ENCODE assay signal across 9 cellular contexts in the genomic region with DNA sequence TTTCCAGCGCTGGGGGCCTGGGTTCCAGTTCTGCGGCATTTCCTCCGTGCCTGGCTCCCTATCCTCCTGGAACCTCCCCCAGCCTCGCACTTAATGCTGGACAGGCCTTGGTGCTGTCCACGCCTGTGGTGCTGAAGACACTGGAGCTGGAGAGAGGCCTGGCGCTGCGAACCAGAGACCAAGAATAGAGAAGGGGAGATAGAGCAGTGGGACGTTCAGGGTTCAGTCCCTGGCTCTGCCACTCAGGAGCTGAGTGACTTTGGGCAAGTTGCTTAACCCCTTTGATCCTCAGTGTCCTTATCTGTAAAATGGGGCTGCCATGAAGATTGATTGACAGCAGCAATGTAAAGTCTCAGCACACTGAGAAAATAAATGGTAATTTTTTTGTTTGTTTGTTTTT. TPM values are rescaled to one million over a fixed set of nuclear protein-coding genes. Genes with fewer than 3 reads are reported as not detected.
DNase-seq lines count a peak whose midpoint lies in the region; ATAC-seq and TF ChIP-seq lines count a peak whose summit lies in the region.
"Had no signal": no experiment of that assay in that cellular context is flagged by ENCODE, and none has a peak within 500 bp of the region (broad histone marks: within the 10 kb centered on the region; RNA-seq: fewer than 3 reads in every experiment).

No MANE protein-coding gene starts in this region.

- H3K23ac ChIP-seq in trophoblast cell (ENCODE audit: low read length): no peak overlapping the region

- H3K79me2 ChIP-seq in fibroblast of lung (ENCODE audit: control insufficient read depth, insufficient read depth, low read length): no peaks in the 10 kb centered on the region
- no peaks in the 10 kb centered on the region for H3K79me2 ChIP-seq in trophoblast cell (ENCODE audit: control insufficient read depth, insufficient read depth, low read length, poor library complexity)

- no peaks in the 10 kb centered on the region for H4K20me1 ChIP-seq in fibroblast of lung (ENCODE audit: control insufficient read depth, extremely low read depth, insufficient read depth, low read length)

- no CpG with 5 or more reads among the region's 8 CpGs for WGBS in trophoblast cell (ENCODE audit: extremely low coverage, insufficient coverage, insufficient read length)

- ATAC-seq in activated CD4-positive, alpha-beta T cell treated with anti-CD3 and anti-CD28 coated beads for 36 hours: no peak

- POLR2A ChIA-PET in activated CD4-positive, alpha-beta T cell treated with anti-CD3 and anti-CD28 coated beads for 36 hours (lab: Charles Lee): no interaction called here

- DNase-seq in activated CD4-positive, alpha-beta T cell treated with anti-CD3 and anti-CD28 coated beads for 36 hours: peak; percentile 52
- DNase-seq in activated CD4-positive, alpha-beta T cell treated with anti-CD3 and anti-CD28 coated beads, Interleukin-2, amount 50 U/mL, for 4 hours: no peak
- DNase-seq in fibroblast of lung (ENCODE audit: low read depth in 2 of 2) (peak; percentile 28 to 39), trophoblast cell (peak; percentile 45 to 72), NCI-H510A treated with DMSO at 0.1 percent for 48 hours (lab: John Stamatoyannopoulos, UW) (no peak), NCI-H748 treated with DMSO at 0.1 percent for 48 hours (lab: John Stamatoyannopoulos, UW) (no peak), dorsolateral prefrontal cortex (no peak)
- DNase-seq: small intestine had no signal

- no peak overlapping the region for H2AK5ac ChIP-seq in trophoblast cell (ENCODE audit: low read length)

- no peak overlapping the region for H4K8ac ChIP-seq in trophoblast cell (ENCODE audit: low read depth, low read length)

- H2BK120ac ChIP-seq in trophoblast cell (ENCODE audit: insufficient read depth, low read length, poor library complexity): no peak overlapping the region

- no peak overlapping the region for H3K9ac ChIP-seq in fibroblast of lung (ENCODE audit: insufficient read depth, low read length)
- no peak overlapping the region for H3K9ac ChIP-seq in trophoblast cell (ENCODE audit: low read length)

- H3K79me1 ChIP-seq in trophoblast cell (ENCODE audit: low read length): no peaks in the 10 kb centered on the region

- H3K4me3 ChIP-seq in fibroblast of lung (replicated peaks in 1 of 4; ENCODE audit: control extremely low read depth in 1 of 4, insufficient read depth in 1 of 4, low read depth in 3 of 4, low read length in 4 of 4): no peak overlapping the region
- no peak overlapping the region for H3K4me3 ChIP-seq in trophoblast cell (ENCODE audit: low read depth, low read length)
- no peak overlapping the region for H3K4me3 ChIP-seq in dorsolateral prefrontal cortex

- H3K18ac ChIP-seq in trophoblast cell (ENCODE audit: low read length): no peak overlapping the region

- H3K36me3 ChIP-seq in fibroblast of lung (ENCODE audit: control insufficient read depth, insufficient read depth, low read length) (no peaks in the 10 kb centered on the region), trophoblast cell (ENCODE audit: control insufficient read depth in 1 of 2, insufficient read depth in 2 of 2, low read length in 2 of 2) (peaks cover 2 to 5% of the 10 kb centered on the region in 2 experiments)

- H3K4ac ChIP-seq in trophoblast cell (ENCODE audit: low read depth, low read length): no peak overlapping the region

- no peak for TF ChIP-seq CTCF in fibroblast of lung (conservative IDR thresholded peaks at IDR 0.05 in 1 of 2, IDR thresholded peaks at IDR 0.05 in 1 of 2; ENCODE audit: low read depth in 1 of 2, low read length in 2 of 2)
- no peak for TF ChIP-seq CTCF in dorsolateral prefrontal cortex (IDR thresholded peaks at IDR 0.05 in 54 of 56, conservative IDR thresholded peaks at IDR 0.05 in 2 of 56; ENCODE audit: low read depth in 1 of 56, partially characterized antibody in 56 of 56)

- no peak overlapping the region for H4K12ac ChIP-seq in trophoblast cell (ENCODE audit: low read depth, low read length)

- no peak overlapping the region for H2BK12ac ChIP-seq in trophoblast cell (ENCODE audit: low read length)

- H3K27ac ChIP-seq in fibroblast of lung (ENCODE audit: insufficient read depth, low read length) (no peak overlapping the region), trophoblast cell (ENCODE audit: low read depth, low read length) (no peak overlapping the region), dorsolateral prefrontal cortex (no peak overlapping the region)

- H3K4me2 ChIP-seq in fibroblast of lung (ENCODE audit: extremely low read depth, insufficient read depth, low read length): no peak overlapping the region
- H3K4me2 ChIP-seq in trophoblast cell (ENCODE audit: low read length): no peak overlapping the region

- H3K4me1 ChIP-seq in fibroblast of lung (ENCODE audit: control insufficient read depth, extremely low read depth, insufficient read depth, low read length) (no peaks in the 10 kb centered on the region), trophoblast cell (ENCODE audit: control insufficient read depth in 1 of 2, insufficient read depth in 2 of 2, low read length in 2 of 2) (no peaks in the 10 kb centered on the region)

- H3K27me3 Mint-ChIP-seq in activated CD4-positive, alpha-beta T cell treated with anti-CD3 and anti-CD28 coated beads for 36 hours: no peaks in the 10 kb centered on the region

- intact Hi-C loops in activated CD4-positive, alpha-beta T cell treated with anti-CD3 and anti-CD28 coated beads for 36 hours (cut with DNase I, micrococcal nuclease): no loop called here
- intact Hi-C loops in dorsolateral prefrontal cortex (cut with DNase I): no loop called here

- H3K9me3 Mint-ChIP-seq in activated CD4-positive, alpha-beta T cell treated with anti-CD3 and anti-CD28 coated beads for 36 hours (ENCODE audit: low read depth): no peaks in the 10 kb centered on the region

- peaks cover under 1% of the 10 kb centered on the region for H3K27me3 ChIP-seq in fibroblast of lung (ENCODE audit: control insufficient read depth, insufficient read depth, low read length)
- H3K27me3 ChIP-seq in trophoblast cell (ENCODE audit: insufficient read depth, low read length): no peaks in the 10 kb centered on the region
- H3K27me3 ChIP-seq in dorsolateral prefrontal cortex: no peaks in the 10 kb centered on the region

- H3K9me3 ChIP-seq in fibroblast of lung (ENCODE audit: control insufficient read depth, insufficient read depth, low read depth, low read length) (no peaks in the 10 kb centered on the region), trophoblast cell (ENCODE audit: insufficient read depth, low read depth, low read length) (no peaks in the 10 kb centered on the region)

- no peak overlapping the region for H3K4me3 Mint-ChIP-seq in activated CD4-positive, alpha-beta T cell treated with anti-CD3 and anti-CD28 coated beads for 36 hours

- H3K27ac Mint-ChIP-seq in activated CD4-positive, alpha-beta T cell treated with anti-CD3 and anti-CD28 coated beads for 36 hours: no peak overlapping the region

- H3K4me1 Mint-ChIP-seq in activated CD4-positive, alpha-beta T cell treated with anti-CD3 and anti-CD28 coated beads for 36 hours: peaks cover 18% of the 10 kb centered on the region

- H3K36me3 Mint-ChIP-seq in activated CD4-positive, alpha-beta T cell treated with anti-CD3 and anti-CD28 coated beads for 36 hours (ENCODE audit: low read depth): peaks cover 12% of the 10 kb centered on the region

- CTCF ChIA-PET in activated CD4-positive, alpha-beta T cell treated with anti-CD3 and anti-CD28 coated beads for 36 hours (lab: Charles Lee): no interaction called here

- H2AFZ ChIP-seq in fibroblast of lung (ENCODE audit: low read length) (no peak overlapping the region), trophoblast cell (ENCODE audit: insufficient read depth, low read length, poor library complexity) (no peak overlapping the region)

- H3K14ac ChIP-seq in trophoblast cell (ENCODE audit: low read length): no peak overlapping the region

- H4K91ac ChIP-seq in trophoblast cell (ENCODE audit: low read depth, low read length): no peak overlapping the region

- H2BK5ac ChIP-seq in trophoblast cell (ENCODE audit: low read depth, low read length, poor library complexity): no peak overlapping the region

TF ChIP-seq in PFSK-1, 5 proteins besides CTCF, POLR2A, EP300 and RAD21 (continues in another document):
- TF ChIP-seq SIN3A (IDR thresholded peaks at IDR 0.05; ENCODE audit: borderline replicate concordance, insufficient read depth, low read length) (peak; percentile 34; the same call in 1 of the 2 replicates), FOXP2 (optimal IDR thresholded peaks at IDR 0.05; ENCODE audit: borderline replicate concordance, extremely low read depth, extremely low read length, insufficient read depth) (no peak), POLR2AphosphoS5 (IDR thresholded peaks at IDR 0.05; ENCODE audit: low read depth, low read length) (no peak), TAF1 (IDR thresholded peaks at IDR 0.05; ENCODE audit: borderline replicate concordance, insufficient read depth, low read length) (no peak)

RNA-seq across cellular contexts. Expression of a gene that starts 11.9 kb away (rescaled TPM):
- total RNA-seq in activated CD4-positive, alpha-beta T cell treated with anti-CD3 and anti-CD28 coated beads for 36 hours: 1 to 10 TPM; 6.5 to 6.6 TPM
- 1.0 TPM for polyA plus RNA-seq in PFSK-1 (2012; ENCODE audit: insufficient read length, low read depth)
- total RNA-seq in fibroblast of lung (under 0.01 TPM in 2 replicates), dorsolateral prefrontal cortex (10 to 100 TPM in 119 of 120 experiments, 1 to 10 TPM in 1; 7.4 to 32.7 (median 21.4) TPM)
- 0.01 TPM in 1 of 2 replicates, not detected in the other for polyA plus RNA-seq in fibroblast of lung
- polyA plus RNA-seq in fibroblast of lung (2012): 0.03 TPM in 1 of 2 replicates, not detected in the other
- not detected in 2 replicates for polyA minus RNA-seq in fibroblast of lung (ENCODE audit: low replicate concordance)
- 21.5 and 21.8 TPM in 2 replicates for polyA plus RNA-seq in trophoblast cell (2013)

RNA-seq across cellular contexts. Expression of a gene that starts 59.1 kb away (rescaled TPM):
- 1 to 10 TPM; 1.7 to 1.8 TPM for total RNA-seq in activated CD4-positive, alpha-beta T cell treated with anti-CD3 and anti-CD28 coated beads for 36 hours
- 0.40 TPM for polyA plus RNA-seq in PFSK-1 (2012; ENCODE audit: insufficient read length, low read depth)
- total RNA-seq in fibroblast of lung (0.66 TPM in 1 of 2 replicates, not detected in the other), dorsolateral prefrontal cortex (10 to 100 TPM in 19 of 120 experiments, 1 to 10 TPM in 96, not detected in 5; 1.1 to 15.6 (median 6.7) TPM)
- 0.05 and 0.23 TPM in 2 replicates for polyA plus RNA-seq in fibroblast of lung
- polyA plus RNA-seq in fibroblast of lung (2012): 0.19 TPM in 1 of 2 replicates, not detected in the other
- polyA minus RNA-seq in fibroblast of lung (ENCODE audit: low replicate concordance): not detected in 2 replicates
- polyA plus RNA-seq in trophoblast cell (2013): 2.8 and 3.8 TPM in 2 replicates

Comparison
In these comparisons a context has a peak if more than half of its experiments do, and no peak if none do; other contexts are left out.
1. DNase-seq: peak in activated CD4-positive, alpha-beta T cell treated with anti-CD3 and anti-CD28 coated beads for 36 hours (single experiment), fibroblast of lung (2 of 2) and trophoblast cell (2 of 2); none in activated CD4-positive, alpha-beta T cell treated with anti-CD3 and anti-CD28 coated beads, Interleukin-2, amount 50 U/mL, for 4 hours (0 of 2), NCI-H510A treated with DMSO at 0.1 percent for 48 hours (single experiment), NCI-H748 treated with DMSO at 0.1 percent for 48 hours (single experiment) and dorsolateral prefrontal cortex (0 of 10).